ENCODE assay signal across 9 cellular contexts in the genomic region with DNA sequence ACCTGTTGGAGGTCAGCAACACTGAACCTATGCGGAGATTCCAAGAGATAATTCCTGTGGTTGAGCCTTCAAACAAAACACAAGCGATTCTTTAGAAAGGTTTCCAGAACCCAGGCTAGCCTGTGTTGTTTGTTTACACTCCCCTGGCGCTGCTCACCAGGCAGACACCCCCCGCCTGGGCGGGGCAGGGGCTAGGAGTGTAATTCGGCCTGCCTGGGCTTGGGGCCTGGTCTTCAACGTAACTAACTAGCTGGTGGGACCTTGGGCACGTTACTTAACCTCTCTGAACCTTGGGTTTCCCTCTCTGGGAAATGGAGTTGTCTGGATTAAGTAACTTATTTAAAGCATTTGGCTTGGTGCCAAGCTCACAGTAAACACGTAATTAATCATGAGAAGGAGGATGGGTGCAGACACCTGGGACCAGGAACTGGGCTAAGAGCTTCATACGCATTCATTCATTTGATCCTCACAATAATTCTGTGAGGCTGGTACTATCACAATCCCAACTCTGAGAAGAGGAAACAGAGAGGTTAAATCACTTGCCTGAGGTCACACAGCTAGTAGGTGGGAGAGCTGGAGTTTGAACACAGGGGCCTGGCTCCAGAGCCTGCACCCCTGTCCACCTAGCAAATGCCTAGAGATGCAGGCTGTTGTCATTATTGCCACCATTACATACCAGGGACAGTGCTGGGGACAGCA. TPM values are rescaled to one million over a fixed set of nuclear protein-coding genes. Genes with fewer than 3 reads are reported as not detected.
A peak's percentile ranks its signal among the peaks of the same experiment; 100 is the strongest.
DNase-seq lines count a peak whose midpoint lies in the region; ATAC-seq and TF ChIP-seq lines count a peak whose summit lies in the region.
"Had no signal": no experiment of that assay in that cellular context is flagged by ENCODE, and none has a peak within 500 bp of the region (broad histone marks: within the 10 kb centered on the region; RNA-seq: fewer than 3 reads in every experiment).

No MANE protein-coding gene starts in this region.

- 35 to 36% methylated on average over 10 of the region's 10 CpGs for WGBS in esophagus, 2 donors
- WGBS in sigmoid colon, 2 donors, result 19 to 52% methylated on average over 10 of the region's 10 CpGs

- no peak overlapping the region for H3K4me3 ChIP-seq in esophagus (ENCODE audit: low read depth in 1 of 2, low read length in 2 of 2)
- no peak overlapping the region for H3K4me3 ChIP-seq in sigmoid colon
- H3K4me3 ChIP-seq in left ventricle myocardium inferior, result no peak overlapping the region

- TF ChIP-seq CTCF in sigmoid colon (IDR thresholded peaks at IDR 0.05) (no peak), left ventricle myocardium inferior (IDR thresholded peaks at IDR 0.05; ENCODE audit: borderline replicate concordance) (no peak)

- no peak for TF ChIP-seq POLR2A in sigmoid colon (IDR thresholded peaks at IDR 0.05)

- intact Hi-C loops in sigmoid colon (cut with DNase I), result no loop called here
- intact Hi-C loops in left ventricle myocardium inferior (cut with micrococcal nuclease), result no loop called here

- H3K36me3 ChIP-seq in esophagus (ENCODE audit: control insufficient read depth in 2 of 2, insufficient read depth in 2 of 2, low read length in 1 of 2) (peaks cover 0 to 33% of the 10 kb centered on the region in 2 donors), sigmoid colon (peaks cover 13 to 52% (median 22%) of the 10 kb centered on the region in 4 donors), left ventricle myocardium inferior (peaks cover 58% of the 10 kb centered on the region)

- H3K9me3 ChIP-seq in esophagus (ENCODE audit: control insufficient read depth in 2 of 2, insufficient read depth in 1 of 2, low read depth in 1 of 2, low read length in 1 of 2), result no peaks in the 10 kb centered on the region
- H3K9me3 ChIP-seq in sigmoid colon, result no peaks in the 10 kb centered on the region
- H3K9me3 ChIP-seq in left ventricle myocardium inferior (replicated peaks), result no peaks in the 10 kb centered on the region

- no peak for ATAC-seq in GM19328 (IDR thresholded peaks at IDR 0.05; ENCODE audit: unreplicated experiment)

- no peaks in the 10 kb centered on the region for H3K27me3 ChIP-seq in esophagus (ENCODE audit: control insufficient read depth in 1 of 2, insufficient read depth in 2 of 2, low read length in 2 of 2)
- no peaks in the 10 kb centered on the region for H3K27me3 ChIP-seq in sigmoid colon
- H3K27me3 ChIP-seq in left ventricle myocardium inferior (ENCODE audit: low read depth), result no peaks in the 10 kb centered on the region

- peak; percentile 31 for DNase-seq in NCI-H2227 (lab: John Stamatoyannopoulos, UW; ENCODE audit: unreplicated experiment)
- DNase-seq in NCI-H2227 treated with DMSO at 0.1 percent for 48 hours (lab: John Stamatoyannopoulos, UW), result no peak
- peak; percentile 55 for DNase-seq in NCI-H510A (lab: John Stamatoyannopoulos, UW)
- peak; percentile 34 for DNase-seq in sigmoid colon
- no peak for DNase-seq in nucleus accumbens (lab: John Stamatoyannopoulos, UW)
- no peak for DNase-seq in left ventricle myocardium inferior
- DNase-seq: retina had no signal

- H3K4me1 ChIP-seq in esophagus (ENCODE audit: control insufficient read depth in 2 of 2, insufficient read depth in 2 of 2, low read length in 1 of 2), result peaks cover 0 to 15% of the 10 kb centered on the region in 2 donors
- H3K4me1 ChIP-seq in sigmoid colon, result peaks cover 0 to 9% (median 0%) of the 10 kb centered on the region in 4 donors
- peaks cover 10% of the 10 kb centered on the region for H3K4me1 ChIP-seq in left ventricle myocardium inferior

- H3K27ac ChIP-seq in esophagus (ENCODE audit: low read depth in 2 of 2, low read length in 1 of 2) (peak overlapping the region; percentile 83 to 92), sigmoid colon (no peak overlapping the region), left ventricle myocardium inferior (replicated peaks) (no peak overlapping the region)

- TF ChIP-seq EP300 in sigmoid colon (IDR thresholded peaks at IDR 0.05), result no peak

RNA-seq across cellular contexts. Expression of gene ARHGAP27, which starts 7.6 kb away (rescaled TPM):
- polyA plus RNA-seq in esophagus, result 100 to 1,000 TPM in 1 of 2 donors, 10 to 100 TPM in 1; 100.0 to 211 TPM
- 10 to 100 TPM in 1 of 4 donors, 1 to 10 TPM in 3; 9.1 to 16.6 (median 9.5) TPM for total RNA-seq in sigmoid colon
- 100 to 1,000 TPM in 1 of 3 donors, 10 to 100 TPM in 2; 40.8 to 144 (median 59.4) TPM for polyA plus RNA-seq in sigmoid colon
- 15.1 TPM for total RNA-seq in left ventricle myocardium inferior

RNA-seq across cellular contexts. Expression of gene PLEKHM1, which starts 50.2 kb away (rescaled TPM):
- polyA plus RNA-seq in esophagus, result 10 to 100 TPM; 43.9 to 80.4 TPM
- 10 to 100 TPM; 19.3 to 43.4 (median 29.9) TPM for total RNA-seq in sigmoid colon
- 10 to 100 TPM; 17.4 to 28.7 (median 19.0) TPM for polyA plus RNA-seq in sigmoid colon
- 27.3 TPM for total RNA-seq in left ventricle myocardium inferior

Comparison
In these comparisons a context has a peak if more than half of its experiments do, and no peak if none do; other contexts are left out.
1. DNase-seq: peak in NCI-H2227 (single experiment), NCI-H510A (single experiment) and sigmoid colon (single experiment); none in NCI-H2227 treated with DMSO at 0.1 percent for 48 hours (single experiment), nucleus accumbens (0 of 56) and left ventricle myocardium inferior (single experiment).
2. H3K27ac ChIP-seq: peak in esophagus (2 of 2); none in sigmoid colon (0 of 4) and left ventricle myocardium inferior (single experiment).